Comparison of ENCODE assay signal across 1 cellular context in the genomic region with DNA sequence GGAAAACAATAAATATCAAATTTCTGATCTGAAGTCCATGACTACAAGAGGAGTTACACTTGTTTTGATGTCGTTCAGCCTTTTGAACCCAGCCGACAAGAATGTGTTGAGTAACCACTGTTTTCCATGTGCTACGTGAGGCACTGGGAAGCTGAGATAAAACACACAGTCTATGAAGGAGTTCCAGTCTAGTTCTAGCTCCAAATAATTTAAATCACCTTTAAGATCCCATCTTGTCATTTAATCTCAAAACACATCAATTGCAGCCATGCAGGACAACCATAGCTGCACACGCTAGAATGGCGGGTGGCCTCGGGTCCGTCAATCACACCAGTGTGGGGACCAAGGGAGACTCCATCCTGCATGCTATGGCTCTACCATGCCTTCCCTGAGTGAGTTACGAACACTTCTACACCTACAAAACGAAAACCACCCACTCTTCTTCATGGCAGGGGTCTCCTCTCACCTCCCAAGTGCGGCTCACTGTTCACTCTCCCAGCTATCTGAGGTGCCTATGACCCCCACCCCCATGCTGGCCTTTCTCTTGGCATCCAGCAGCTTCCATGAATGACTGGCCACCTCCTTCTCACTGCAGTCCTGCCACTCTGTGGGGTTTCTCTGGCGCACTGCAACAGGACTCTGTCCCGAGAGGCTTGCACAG.
TF ChIP-seq lines count a peak whose summit lies in the region.

No MANE protein-coding gene starts in this region.

TF ChIP-seq in HepG2, 621 proteins besides CTCF, POLR2A, EP300 and RAD21 (continued from another document and continues in another):
- TF ChIP-seq, protein P1, sequence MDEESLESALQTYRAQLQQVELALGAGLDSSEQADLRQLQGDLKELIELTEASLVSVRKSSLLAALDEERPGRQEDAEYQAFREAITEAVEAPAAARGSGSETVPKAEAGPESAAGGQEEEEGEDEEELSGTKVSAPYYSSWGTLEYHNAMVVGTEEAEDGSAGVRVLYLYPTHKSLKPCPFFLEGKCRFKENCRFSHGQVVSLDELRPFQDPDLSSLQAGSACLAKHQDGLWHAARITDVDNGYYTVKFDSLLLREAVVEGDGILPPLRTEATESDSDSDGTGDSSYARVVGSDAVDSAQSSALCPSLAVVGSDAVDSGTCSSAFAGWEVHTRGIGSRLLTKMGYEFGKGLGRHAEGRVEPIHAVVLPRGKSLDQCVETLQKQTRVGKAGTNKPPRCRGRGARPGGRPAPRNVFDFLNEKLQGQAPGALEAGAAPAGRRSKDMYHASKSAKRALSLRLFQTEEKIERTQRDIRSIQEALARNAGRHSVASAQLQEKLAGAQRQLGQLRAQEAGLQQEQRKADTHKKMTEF (CRISPR knock-in tag; IDR thresholded peaks at IDR 0.05): 0 out of 2 replicates have a peak, but pooled peaks have one; percentile 39
- no peak for TF ChIP-seq ZNF749 (CRISPR knock-in tag; IDR thresholded peaks at IDR 0.05; ENCODE audit: borderline replicate concordance)
- no peak for TF ChIP-seq ZBTB21 (CRISPR knock-in tag; IDR thresholded peaks at IDR 0.05)
- peak; percentile 41; the same call in 1 of the 2 replicates for TF ChIP-seq ZNF331 (CRISPR knock-in tag; IDR thresholded peaks at IDR 0.05)
- peak; percentile 47; the same call in 1 of the 2 replicates for TF ChIP-seq THAP11 (CRISPR knock-in tag; IDR thresholded peaks at IDR 0.05)
- 0 out of 2 replicates have a peak, but pooled peaks have one; percentile 30 for TF ChIP-seq ZFX (CRISPR knock-in tag; IDR thresholded peaks at IDR 0.05; ENCODE audit: low read depth)
- peak; percentile 60; the same call in 1 of the 2 replicates for TF ChIP-seq TGIF2 (CRISPR knock-in tag; IDR thresholded peaks at IDR 0.05)
- no peak for TF ChIP-seq NFRKB (IDR thresholded peaks at IDR 0.05)
- TF ChIP-seq FOXJ3 (CRISPR knock-in tag; IDR thresholded peaks at IDR 0.05; ENCODE audit: borderline replicate concordance): no peak; the same call in 1 of the 2 replicates
- TF ChIP-seq KMT2A (CRISPR knock-in tag; IDR thresholded peaks at IDR 0.05): no peak
- TF ChIP-seq HMG20A (CRISPR knock-in tag; IDR thresholded peaks at IDR 0.05; ENCODE audit: borderline replicate concordance): peak; percentile 85; the same call in 1 of the 2 replicates
- TF ChIP-seq ATF1 (CRISPR knock-in tag; IDR thresholded peaks at IDR 0.05): peak; percentile 39; the same call in 1 of the 2 replicates
- TF ChIP-seq, protein P2, sequence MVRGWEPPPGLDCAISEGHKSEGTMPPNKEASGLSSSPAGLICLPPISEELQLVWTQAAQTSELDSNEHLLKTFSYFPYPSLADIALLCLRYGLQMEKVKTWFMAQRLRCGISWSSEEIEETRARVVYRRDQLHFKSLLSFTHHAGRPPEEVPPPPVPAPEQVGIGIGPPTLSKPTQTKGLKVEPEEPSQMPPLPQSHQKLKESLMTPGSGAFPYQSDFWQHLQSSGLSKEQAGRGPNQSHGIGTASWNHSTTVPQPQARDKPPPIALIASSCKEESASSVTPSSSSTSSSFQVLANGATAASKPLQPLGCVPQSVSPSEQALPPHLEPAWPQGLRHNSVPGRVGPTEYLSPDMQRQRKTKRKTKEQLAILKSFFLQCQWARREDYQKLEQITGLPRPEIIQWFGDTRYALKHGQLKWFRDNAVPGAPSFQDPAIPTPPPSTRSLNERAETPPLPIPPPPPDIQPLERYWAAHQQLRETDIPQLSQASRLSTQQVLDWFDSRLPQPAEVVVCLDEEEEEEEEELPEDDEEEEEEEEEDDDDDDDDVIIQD (CRISPR knock-in tag; IDR thresholded peaks at IDR 0.05; ENCODE audit: low read depth): peak; percentile 62; the same call in 1 of the 2 replicates
- TF ChIP-seq IRF2 (CRISPR knock-in tag; IDR thresholded peaks at IDR 0.05): no peak
- TF ChIP-seq CREB1 (IDR thresholded peaks at IDR 0.05): 0 out of 2 replicates have a peak, but pooled peaks have one; percentile 12
- no peak for TF ChIP-seq CREB1 (CRISPR knock-in tag; IDR thresholded peaks at IDR 0.05)
- TF ChIP-seq, protein P3, sequence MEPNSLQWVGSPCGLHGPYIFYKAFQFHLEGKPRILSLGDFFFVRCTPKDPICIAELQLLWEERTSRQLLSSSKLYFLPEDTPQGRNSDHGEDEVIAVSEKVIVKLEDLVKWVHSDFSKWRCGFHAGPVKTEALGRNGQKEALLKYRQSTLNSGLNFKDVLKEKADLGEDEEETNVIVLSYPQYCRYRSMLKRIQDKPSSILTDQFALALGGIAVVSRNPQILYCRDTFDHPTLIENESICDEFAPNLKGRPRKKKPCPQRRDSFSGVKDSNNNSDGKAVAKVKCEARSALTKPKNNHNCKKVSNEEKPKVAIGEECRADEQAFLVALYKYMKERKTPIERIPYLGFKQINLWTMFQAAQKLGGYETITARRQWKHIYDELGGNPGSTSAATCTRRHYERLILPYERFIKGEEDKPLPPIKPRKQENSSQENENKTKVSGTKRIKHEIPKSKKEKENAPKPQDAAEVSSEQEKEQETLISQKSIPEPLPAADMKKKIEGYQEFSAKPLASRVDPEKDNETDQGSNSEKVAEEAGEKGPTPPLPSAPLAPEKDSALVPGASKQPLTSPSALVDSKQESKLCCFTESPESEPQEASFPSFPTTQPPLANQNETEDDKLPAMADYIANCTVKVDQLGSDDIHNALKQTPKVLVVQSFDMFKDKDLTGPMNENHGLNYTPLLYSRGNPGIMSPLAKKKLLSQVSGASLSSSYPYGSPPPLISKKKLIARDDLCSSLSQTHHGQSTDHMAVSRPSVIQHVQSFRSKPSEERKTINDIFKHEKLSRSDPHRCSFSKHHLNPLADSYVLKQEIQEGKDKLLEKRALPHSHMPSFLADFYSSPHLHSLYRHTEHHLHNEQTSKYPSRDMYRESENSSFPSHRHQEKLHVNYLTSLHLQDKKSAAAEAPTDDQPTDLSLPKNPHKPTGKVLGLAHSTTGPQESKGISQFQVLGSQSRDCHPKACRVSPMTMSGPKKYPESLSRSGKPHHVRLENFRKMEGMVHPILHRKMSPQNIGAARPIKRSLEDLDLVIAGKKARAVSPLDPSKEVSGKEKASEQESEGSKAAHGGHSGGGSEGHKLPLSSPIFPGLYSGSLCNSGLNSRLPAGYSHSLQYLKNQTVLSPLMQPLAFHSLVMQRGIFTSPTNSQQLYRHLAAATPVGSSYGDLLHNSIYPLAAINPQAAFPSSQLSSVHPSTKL (CRISPR knock-in tag; IDR thresholded peaks at IDR 0.05): peak; percentile 95
- peak; percentile 65; the same call in 1 of the 2 replicates for TF ChIP-seq SIX4 (CRISPR knock-in tag; IDR thresholded peaks at IDR 0.05)
- TF ChIP-seq ZNF543 (CRISPR knock-in tag; IDR thresholded peaks at IDR 0.05): no peak
- no peak for TF ChIP-seq ZFP82 (CRISPR knock-in tag; IDR thresholded peaks at IDR 0.05; ENCODE audit: borderline replicate concordance)
- TF ChIP-seq ZNF614 (CRISPR knock-in tag; IDR thresholded peaks at IDR 0.05; ENCODE audit: borderline replicate concordance): 0 out of 2 replicates have a peak, but pooled peaks have one; percentile 49
- TF ChIP-seq GPN1 (CRISPR knock-in tag; IDR thresholded peaks at IDR 0.05; ENCODE audit: borderline replicate concordance): no peak
- TF ChIP-seq ZNF317 (CRISPR knock-in tag; IDR thresholded peaks at IDR 0.05): 0 out of 2 replicates have a peak, but pooled peaks have one; percentile 38
- TF ChIP-seq REXO4 (CRISPR knock-in tag; IDR thresholded peaks at IDR 0.05; ENCODE audit: borderline replicate concordance): no peak
- TF ChIP-seq SMYD3 (CRISPR knock-in tag; IDR thresholded peaks at IDR 0.05): 0 out of 2 replicates have a peak, but pooled peaks have one; percentile 34
- TF ChIP-seq FOXA3 (CRISPR knock-in tag; IDR thresholded peaks at IDR 0.05): peak; percentile 83
- TF ChIP-seq, protein P4, sequence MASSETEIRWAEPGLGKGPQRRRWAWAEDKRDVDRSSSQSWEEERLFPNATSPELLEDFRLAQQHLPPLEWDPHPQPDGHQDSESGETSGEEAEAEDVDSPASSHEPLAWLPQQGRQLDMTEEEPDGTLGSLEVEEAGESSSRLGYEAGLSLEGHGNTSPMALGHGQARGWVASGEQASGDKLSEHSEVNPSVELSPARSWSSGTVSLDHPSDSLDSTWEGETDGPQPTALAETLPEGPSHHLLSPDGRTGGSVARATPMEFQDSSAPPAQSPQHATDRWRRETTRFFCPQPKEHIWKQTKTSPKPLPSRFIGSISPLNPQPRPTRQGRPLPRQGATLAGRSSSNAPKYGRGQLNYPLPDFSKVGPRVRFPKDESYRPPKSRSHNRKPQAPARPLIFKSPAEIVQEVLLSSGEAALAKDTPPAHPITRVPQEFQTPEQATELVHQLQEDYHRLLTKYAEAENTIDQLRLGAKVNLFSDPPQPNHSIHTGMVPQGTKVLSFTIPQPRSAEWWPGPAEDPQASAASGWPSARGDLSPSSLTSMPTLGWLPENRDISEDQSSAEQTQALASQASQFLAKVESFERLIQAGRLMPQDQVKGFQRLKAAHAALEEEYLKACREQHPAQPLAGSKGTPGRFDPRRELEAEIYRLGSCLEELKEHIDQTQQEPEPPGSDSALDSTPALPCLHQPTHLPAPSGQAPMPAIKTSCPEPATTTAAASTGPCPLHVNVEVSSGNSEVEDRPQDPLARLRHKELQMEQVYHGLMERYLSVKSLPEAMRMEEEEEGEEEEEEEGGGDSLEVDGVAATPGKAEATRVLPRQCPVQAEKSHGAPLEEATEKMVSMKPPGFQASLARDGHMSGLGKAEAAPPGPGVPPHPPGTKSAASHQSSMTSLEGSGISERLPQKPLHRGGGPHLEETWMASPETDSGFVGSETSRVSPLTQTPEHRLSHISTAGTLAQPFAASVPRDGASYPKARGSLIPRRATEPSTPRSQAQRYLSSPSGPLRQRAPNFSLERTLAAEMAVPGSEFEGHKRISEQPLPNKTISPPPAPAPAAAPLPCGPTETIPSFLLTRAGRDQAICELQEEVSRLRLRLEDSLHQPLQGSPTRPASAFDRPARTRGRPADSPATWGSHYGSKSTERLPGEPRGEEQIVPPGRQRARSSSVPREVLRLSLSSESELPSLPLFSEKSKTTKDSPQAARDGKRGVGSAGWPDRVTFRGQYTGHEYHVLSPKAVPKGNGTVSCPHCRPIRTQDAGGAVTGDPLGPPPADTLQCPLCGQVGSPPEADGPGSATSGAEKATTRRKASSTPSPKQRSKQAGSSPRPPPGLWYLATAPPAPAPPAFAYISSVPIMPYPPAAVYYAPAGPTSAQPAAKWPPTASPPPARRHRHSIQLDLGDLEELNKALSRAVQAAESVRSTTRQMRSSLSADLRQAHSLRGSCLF (CRISPR knock-in tag; IDR thresholded peaks at IDR 0.05; ENCODE audit: borderline replicate concordance): no peak
- 0 out of 2 replicates have a peak, but pooled peaks have one; percentile 83 for TF ChIP-seq ZNF567 (CRISPR knock-in tag; IDR thresholded peaks at IDR 0.05; ENCODE audit: borderline replicate concordance)
- TF ChIP-seq MXI1 (IDR thresholded peaks at IDR 0.05; ENCODE audit: borderline replicate concordance, low read depth, low read length): peak; percentile 56; the same call in 1 of the 3 replicates
- TF ChIP-seq ZFP36L1 (CRISPR knock-in tag; IDR thresholded peaks at IDR 0.05): 0 out of 2 replicates have a peak, but pooled peaks have one; percentile 30
- TF ChIP-seq, protein P5, sequence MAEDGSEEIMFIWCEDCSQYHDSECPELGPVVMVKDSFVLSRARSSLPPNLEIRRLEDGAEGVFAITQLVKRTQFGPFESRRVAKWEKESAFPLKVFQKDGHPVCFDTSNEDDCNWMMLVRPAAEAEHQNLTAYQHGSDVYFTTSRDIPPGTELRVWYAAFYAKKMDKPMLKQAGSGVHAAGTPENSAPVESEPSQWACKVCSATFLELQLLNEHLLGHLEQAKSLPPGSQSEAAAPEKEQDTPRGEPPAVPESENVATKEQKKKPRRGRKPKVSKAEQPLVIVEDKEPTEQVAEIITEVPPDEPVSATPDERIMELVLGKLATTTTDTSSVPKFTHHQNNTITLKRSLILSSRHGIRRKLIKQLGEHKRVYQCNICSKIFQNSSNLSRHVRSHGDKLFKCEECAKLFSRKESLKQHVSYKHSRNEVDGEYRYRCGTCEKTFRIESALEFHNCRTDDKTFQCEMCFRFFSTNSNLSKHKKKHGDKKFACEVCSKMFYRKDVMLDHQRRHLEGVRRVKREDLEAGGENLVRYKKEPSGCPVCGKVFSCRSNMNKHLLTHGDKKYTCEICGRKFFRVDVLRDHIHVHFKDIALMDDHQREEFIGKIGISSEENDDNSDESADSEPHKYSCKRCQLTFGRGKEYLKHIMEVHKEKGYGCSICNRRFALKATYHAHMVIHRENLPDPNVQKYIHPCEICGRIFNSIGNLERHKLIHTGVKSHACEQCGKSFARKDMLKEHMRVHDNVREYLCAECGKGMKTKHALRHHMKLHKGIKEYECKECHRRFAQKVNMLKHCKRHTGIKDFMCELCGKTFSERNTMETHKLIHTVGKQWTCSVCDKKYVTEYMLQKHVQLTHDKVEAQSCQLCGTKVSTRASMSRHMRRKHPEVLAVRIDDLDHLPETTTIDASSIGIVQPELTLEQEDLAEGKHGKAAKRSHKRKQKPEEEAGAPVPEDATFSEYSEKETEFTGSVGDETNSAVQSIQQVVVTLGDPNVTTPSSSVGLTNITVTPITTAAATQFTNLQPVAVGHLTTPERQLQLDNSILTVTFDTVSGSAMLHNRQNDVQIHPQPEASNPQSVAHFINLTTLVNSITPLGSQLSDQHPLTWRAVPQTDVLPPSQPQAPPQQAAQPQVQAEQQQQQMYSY (CRISPR knock-in tag; IDR thresholded peaks at IDR 0.05): no peak
- peak; percentile 70; the same call in 1 of the 2 replicates for TF ChIP-seq ERF (CRISPR knock-in tag; IDR thresholded peaks at IDR 0.05)
- TF ChIP-seq ELF3 (CRISPR knock-in tag; IDR thresholded peaks at IDR 0.05): peak; percentile 73
- TF ChIP-seq, protein P6, sequence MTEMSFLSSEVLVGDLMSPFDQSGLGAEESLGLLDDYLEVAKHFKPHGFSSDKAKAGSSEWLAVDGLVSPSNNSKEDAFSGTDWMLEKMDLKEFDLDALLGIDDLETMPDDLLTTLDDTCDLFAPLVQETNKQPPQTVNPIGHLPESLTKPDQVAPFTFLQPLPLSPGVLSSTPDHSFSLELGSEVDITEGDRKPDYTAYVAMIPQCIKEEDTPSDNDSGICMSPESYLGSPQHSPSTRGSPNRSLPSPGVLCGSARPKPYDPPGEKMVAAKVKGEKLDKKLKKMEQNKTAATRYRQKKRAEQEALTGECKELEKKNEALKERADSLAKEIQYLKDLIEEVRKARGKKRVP (CRISPR knock-in tag; IDR thresholded peaks at IDR 0.05): no peak; a peak in 1 of 4 replicates
- TF ChIP-seq RARG (CRISPR knock-in tag; IDR thresholded peaks at IDR 0.05; ENCODE audit: low read depth): no peak
- TF ChIP-seq ZMYM3 (CRISPR knock-in tag; IDR thresholded peaks at IDR 0.05): 0 out of 2 replicates have a peak, but pooled peaks have one; percentile 42
- 0 out of 2 replicates have a peak, but pooled peaks have one; percentile 47 for TF ChIP-seq KDM6A (CRISPR knock-in tag; IDR thresholded peaks at IDR 0.05; ENCODE audit: low read depth)
- no peak for TF ChIP-seq ATF7-NPFF (CRISPR knock-in tag; IDR thresholded peaks at IDR 0.05; ENCODE audit: low read depth)
- TF ChIP-seq SALL1 (CRISPR knock-in tag; IDR thresholded peaks at IDR 0.05): peak; percentile 76
- no peak for TF ChIP-seq ZFAT (CRISPR knock-in tag; conservative IDR thresholded peaks at IDR 0.05)
- 0 out of 2 replicates have a peak, but pooled peaks have one; percentile 36 for TF ChIP-seq TCF7L2 (IDR thresholded peaks at IDR 0.05; ENCODE audit: low read depth, low read length)
- TF ChIP-seq MTF2 (CRISPR knock-in tag; IDR thresholded peaks at IDR 0.05; ENCODE audit: borderline replicate concordance): no peak
